In genomic region chr3:107132674-107133073, GRCh38 we compare ENCODE assay signal across 12 cellular contexts.
DNase-seq lines count a peak whose midpoint lies in the region; ATAC-seq and TF ChIP-seq lines count a peak whose summit lies in the region.
"Had no signal": no experiment of that assay in that cellular context is flagged by ENCODE, and none has a peak within 500 bp of the region (broad histone marks: within the 10 kb centered on the region; RNA-seq: fewer than 3 reads in every experiment).

No MANE protein-coding gene starts in this region.

- DNase-seq in Daoy (ENCODE audit: low read depth) (peak; percentile 7), RPMI7951 (ENCODE audit: low read depth) (peak; percentile 15), iris pigment epithelial cell (ENCODE audit: low read depth) (peak; percentile 5), sciatic nerve (ENCODE audit: low spot score) (no peak), aorta (no peak), mammary epithelial cell (no peak), NCI-H1105 (lab: John Stamatoyannopoulos, UW) (no peak)
- DNase-seq: C1 segment of cervical spinal cord; CD4-positive, alpha-beta T cell; DMS153; H7; KG1 had no signal

- H3K27ac ChIP-seq in aorta (ENCODE audit: low read depth in 1 of 2, low read length in 2 of 2) (no peak overlapping the region), mammary epithelial cell (ENCODE audit: insufficient read depth, low read depth, low read length) (no peak overlapping the region)

- H3K36me3 ChIP-seq in aorta (ENCODE audit: control insufficient read depth in 1 of 2, insufficient read depth in 2 of 2, low read length in 1 of 2): no peaks in the 10 kb centered on the region
- H3K36me3 ChIP-seq in mammary epithelial cell (ENCODE audit: insufficient read depth, low read length): no peaks in the 10 kb centered on the region

- BruUV-seq in mammary epithelial cell (replicated peaks; lab: Mats Ljungman, UMichigan): no TSS peak

- H3K9me3 ChIP-seq in aorta (ENCODE audit: control insufficient read depth, low read length) (no peaks in the 10 kb centered on the region), mammary epithelial cell (replicated peaks; ENCODE audit: insufficient read depth, low read length) (peaks cover 2% of the 10 kb centered on the region)

- dilution Hi-C loops in mammary epithelial cell (cut with HindIII; ENCODE audit: low sequenced_read_pairs): no loop called here

- H3K4me3 ChIP-seq in aorta (ENCODE audit: low read length in 2 of 2) (no peak overlapping the region), mammary epithelial cell (replicated peaks in 1 of 3; ENCODE audit: insufficient read depth in 1 of 3, low read depth in 2 of 3, low read length in 3 of 3) (no peak overlapping the region)

- no peaks in the 10 kb centered on the region for H3K79me2 ChIP-seq in mammary epithelial cell (ENCODE audit: insufficient read depth, low read length)

- H2AFZ ChIP-seq in mammary epithelial cell (ENCODE audit: low read depth, low read length): no peak overlapping the region

- H4K20me1 ChIP-seq in mammary epithelial cell (ENCODE audit: insufficient read depth, low read length): no peaks in the 10 kb centered on the region

- WGBS in aorta, 2 donors: 93 to 94% methylated on average over 11 of the region's 11 CpGs
- WGBS in mammary epithelial cell (ENCODE audit: low coverage, missing lambda C conversion rate): 91% methylated on average over 11 of the region's 11 CpGs

- ATAC-seq in sciatic nerve (peak; percentile 13), aorta (ENCODE audit: low FRiP score) (no peak)

- TF ChIP-seq CTCF in mammary epithelial cell (conservative IDR thresholded peaks at IDR 0.05 in 1 of 2, IDR thresholded peaks at IDR 0.05 in 1 of 2; ENCODE audit: extremely low read depth in 1 of 2, insufficient read depth in 1 of 2, low read depth in 1 of 2, low read length in 2 of 2): no peak

- intact Hi-C loops in sciatic nerve (cut with DNase I): no loop called here
- intact Hi-C loops in aorta (cut with DNase I): no loop called here
- intact Hi-C loops in mammary epithelial cell (cut with micrococcal nuclease): no loop called here

- no peaks in the 10 kb centered on the region for H3K4me1 ChIP-seq in aorta (ENCODE audit: control insufficient read depth in 1 of 2, insufficient read depth in 2 of 2, low read length in 2 of 2)
- H3K4me1 ChIP-seq in mammary epithelial cell (ENCODE audit: insufficient read depth, low read length): no peaks in the 10 kb centered on the region

- CTCF ChIA-PET in mammary epithelial cell (lab: Charles Lee; ENCODE audit: low non-redundant PET): no interaction called here

- H3K27me3 ChIP-seq in aorta (ENCODE audit: control insufficient read depth in 1 of 2, insufficient read depth in 2 of 2, low read length in 1 of 2) (no peaks in the 10 kb centered on the region), mammary epithelial cell (ENCODE audit: insufficient read depth, low read length) (no peaks in the 10 kb centered on the region)

- no peak overlapping the region for H3K4me2 ChIP-seq in mammary epithelial cell (ENCODE audit: insufficient read depth, low read depth, low read length)

- in situ Hi-C loops in mammary epithelial cell (cut with MboI; ENCODE audit: low sequenced_read_pairs in 2 of 2): no loop called here

- H3K9ac ChIP-seq in mammary epithelial cell (ENCODE audit: insufficient read depth, low read length): no peak overlapping the region

Comparison
In these comparisons a context has a peak if more than half of its experiments do, and no peak if none do; other contexts are left out.
1. DNase-seq: peak in Daoy (single experiment), RPMI7951 (single experiment) and iris pigment epithelial cell (single experiment); none in sciatic nerve (single experiment), aorta (0 of 2), mammary epithelial cell (single experiment) and NCI-H1105 (single experiment).